Comparison of ENCODE assay signal across 13 cellular contexts in genomic region chr13:50810998-50811397, GRCh38. TPM values are rescaled to one million over a fixed set of nuclear protein-coding genes. Genes with fewer than 3 reads are reported as not detected.
DNase-seq lines count a peak whose midpoint lies in the region; ATAC-seq, FAIRE-seq and TF ChIP-seq lines count a peak whose summit lies in the region.
"Had no signal": no experiment of that assay in that cellular context is flagged by ENCODE, and none has a peak within 500 bp of the region (broad histone marks: within the 10 kb centered on the region; RNA-seq: fewer than 3 reads in every experiment).

No MANE protein-coding gene starts in this region.

- no peaks in the 10 kb centered on the region for H3K27me3 ChIP-seq in GM12878 (replicated peaks in 1 of 2; ENCODE audit: control insufficient read depth in 2 of 2, insufficient read depth in 2 of 2, low read length in 1 of 2)
- H3K27me3 ChIP-seq in CD8-positive, alpha-beta T cell (ENCODE audit: insufficient read depth, low read length), result no peaks in the 10 kb centered on the region
- H3K27me3 ChIP-seq in endodermal cell (ENCODE audit: control insufficient read depth, insufficient read depth, low read length, poor library complexity, severe bottlenecking), result no peaks in the 10 kb centered on the region
- H3K27me3 ChIP-seq: breast epithelium had no signal

- peak; percentile 81 for FAIRE-seq in GM12878 (lab: Jason Lieb, UNC)
- FAIRE-seq: G401.6 had no signal

- H3K4me3 ChIP-seq in GM12878 (peak overlapping the region; percentile 25; the same call in 1 of the 2 replicates), endodermal cell (ENCODE audit: low read length) (no peak overlapping the region)
- no peak overlapping the region for H3K4me3 ChIP-seq in CD8-positive, alpha-beta T cell (ENCODE audit: low read depth, low read length)
- H3K4me3 ChIP-seq: breast epithelium, thoracic aorta had no signal

- DNase-seq in GM12878 (ENCODE audit: low read depth, low spot score) (peak; percentile 76), epidermal melanocyte (ENCODE audit: insufficient read length, low spot score) (no peak), endothelial cell (ENCODE audit: low spot score) (no peak), endodermal cell (no peak)
- DNase-seq in CD8-positive, alpha-beta T cell, result no peak
- DNase-seq: NCI-H1436 treated with DMSO at 0.1 percent for 48 hours had no signal

- H3K4me1 ChIP-seq in GM12878 (ENCODE audit: control insufficient read depth, insufficient read depth, low read length) (peaks cover 20% of the 10 kb centered on the region), endodermal cell (ENCODE audit: control insufficient read depth, insufficient read depth, low read length) (no peaks in the 10 kb centered on the region)
- no peaks in the 10 kb centered on the region for H3K4me1 ChIP-seq in CD8-positive, alpha-beta T cell (ENCODE audit: insufficient read depth, low read length)
- H3K4me1 ChIP-seq: breast epithelium had no signal

- intact Hi-C loops in GM12878 (cut with micrococcal nuclease; ENCODE audit: unreplicated experiment), result loop anchor here (2.0 kb wide), 2 partner anchors 82 to 100 kb away; no protein-coding TSS in a partner anchor
- intact Hi-C loops in CD8-positive, alpha-beta T cell (cut with DNase I, micrococcal nuclease), result no loop called here

- TF ChIP-seq CTCF in GM12878 (IDR thresholded peaks at IDR 0.05 in 2 of 3, conservative IDR thresholded peaks at IDR 0.05 in 1 of 3; ENCODE audit: control insufficient read depth in 2 of 3, extremely low read depth in 1 of 3, insufficient read depth in 1 of 3, low read depth in 3 of 3, low read length in 3 of 3) (no peak), endothelial cell (IDR thresholded peaks at IDR 0.05; ENCODE audit: unreplicated experiment) (no peak), endodermal cell (conservative IDR thresholded peaks at IDR 0.05) (no peak)
- no peak for TF ChIP-seq CTCF in CD8-positive, alpha-beta T cell (IDR thresholded peaks at IDR 0.05)

- H3K27ac ChIP-seq in GM12878 (ENCODE audit: control insufficient read depth, insufficient read depth), result peak overlapping the region; percentile 67
- H3K27ac ChIP-seq in CD8-positive, alpha-beta T cell (ENCODE audit: low read depth, low read length), result no peak overlapping the region
- H3K27ac ChIP-seq in endodermal cell (ENCODE audit: low read depth, low read length), result no peak overlapping the region
- H3K27ac ChIP-seq: breast epithelium, thoracic aorta had no signal

- H3K79me2 ChIP-seq in GM12878 (ENCODE audit: control insufficient read depth, insufficient read depth, low read length), result no peaks in the 10 kb centered on the region

- H3K4me2 ChIP-seq in GM12878 (ENCODE audit: control insufficient read depth, insufficient read depth), result peak overlapping the region; percentile 82

- peaks cover 4% of the 10 kb centered on the region for H3K4me1 Mint-ChIP-seq in CD8-positive, alpha-beta T cell (ENCODE audit: low read depth)
- no peaks in the 10 kb centered on the region for H3K4me1 Mint-ChIP-seq in endothelial cell (ENCODE audit: unreplicated experiment)
- H3K4me1 Mint-ChIP-seq in endodermal cell, result no peaks in the 10 kb centered on the region

- H3K9me3 ChIP-seq in GM12878 (replicated peaks; ENCODE audit: control insufficient read depth, insufficient read depth, low read length) (no peaks in the 10 kb centered on the region), endodermal cell (ENCODE audit: control insufficient read depth, low read length) (peaks cover under 1% of the 10 kb centered on the region)
- H3K9me3 ChIP-seq in CD8-positive, alpha-beta T cell (ENCODE audit: low read length), result no peaks in the 10 kb centered on the region
- H3K9me3 ChIP-seq: thoracic aorta had no signal

- peak overlapping the region; percentile 1; the same call in 1 of the 2 replicates for H2AFZ ChIP-seq in GM12878 (ENCODE audit: control insufficient read depth, low read depth, low read length)

- peak; percentile 67 to 75 for TF ChIP-seq EP300 in GM12878 (IDR thresholded peaks at IDR 0.05; ENCODE audit: borderline replicate concordance in 1 of 2, control insufficient read depth in 1 of 2, low read depth in 2 of 2, low read length in 2 of 2)

- no peak for TF ChIP-seq POLR2A in GM12878 (IDR thresholded peaks at IDR 0.05; ENCODE audit: low read depth, low read length)

- WGBS in GM12878 (ENCODE audit: insufficient coverage, insufficient replicate concordance, low lambda C conversion rate, missing lambda C conversion rate), result 3% methylated on average over 2 of the region's 2 CpGs
- WGBS in endodermal cell (ENCODE audit: insufficient coverage in 1 of 2, insufficient read length in 1 of 2), 2 experiments, result 89% methylated on average over 2 of the region's 2 CpGs; no CpG with 5 or more reads in 1 of the 2 experiments

- ATAC-seq in GM18519 (IDR thresholded peaks at IDR 0.05; ENCODE audit: low FRiP score, unreplicated experiment) (peak; percentile 85), GM21717 (IDR thresholded peaks at IDR 0.05; ENCODE audit: unreplicated experiment) (peak; percentile 93), HG03469 (IDR thresholded peaks at IDR 0.05; ENCODE audit: unreplicated experiment) (peak; percentile 85), GM12878 (peak; percentile 97)
- ATAC-seq in CD8-positive, alpha-beta T cell, result no peak
- ATAC-seq: right cardiac atrium had no signal

- 0 out of 2 replicates have a peak overlapping the region, but pooled peaks have one; percentile 5 for H3K9ac ChIP-seq in GM12878 (ENCODE audit: control insufficient read depth, insufficient read depth, low read length)
- H3K9ac ChIP-seq in endodermal cell (ENCODE audit: extremely low read depth, low read length, poor library complexity, severe bottlenecking), result no peak overlapping the region

- CTCF ChIA-PET in GM12878 (lab: Yijun Ruan, JAX), result interaction anchor here (1.0 to 7.5 kb wide), 6 partner anchors 10 to 834 kb away, joined by 3 to 52 read pairs (median 6); no protein-coding TSS in a partner anchor
- CTCF ChIA-PET in CD8-positive, alpha-beta T cell (lab: Charles Lee), result interaction anchor here (1.1 to 2.3 kb wide), 2 partner anchors 10 to 101 kb away, joined by 6 to 11 read pairs; no protein-coding TSS in a partner anchor

- RAD21 ChIA-PET in GM12878 (lab: Charles Lee; ENCODE audit: unreplicated experiment), result interaction anchor here (0.8 to 4.8 kb wide), 7 partner anchors 8 to 727 kb away, joined by 3 to 68 read pairs (median 4); no protein-coding TSS in a partner anchor

- H3K27me3 Mint-ChIP-seq in CD8-positive, alpha-beta T cell (ENCODE audit: low read depth), result no peaks in the 10 kb centered on the region
- H3K27me3 Mint-ChIP-seq in endothelial cell (ENCODE audit: unreplicated experiment), result no peaks in the 10 kb centered on the region
- H3K27me3 Mint-ChIP-seq in endodermal cell (ENCODE audit: insufficient read depth), result no peaks in the 10 kb centered on the region

- TF ChIP-seq RAD21 in GM12878 (IDR thresholded peaks at IDR 0.05; ENCODE audit: insufficient read depth, low read depth, low read length), result peak; percentile 16; the same call in 1 of the 2 replicates

- H4K20me1 ChIP-seq in GM12878 (ENCODE audit: control insufficient read depth, insufficient read depth), result no peaks in the 10 kb centered on the region

- H3K36me3 ChIP-seq in GM12878 (ENCODE audit: control insufficient read depth in 2 of 2, insufficient read depth in 2 of 2, low read length in 1 of 2) (no peaks in the 10 kb centered on the region), endodermal cell (ENCODE audit: control insufficient read depth, insufficient read depth, low read length) (no peaks in the 10 kb centered on the region)
- H3K36me3 ChIP-seq in CD8-positive, alpha-beta T cell (ENCODE audit: insufficient read depth, low read length), result no peaks in the 10 kb centered on the region
- H3K36me3 ChIP-seq: breast epithelium, thoracic aorta had no signal

- no TSS peak for BruUV-seq in GM12878 (replicated peaks; lab: Mats Ljungman, UMichigan)

- in situ Hi-C loops in GM12878 (cut with MboI), result no loop called here

- H3K4me3 Mint-ChIP-seq in CD8-positive, alpha-beta T cell, result no peak overlapping the region
- no peak overlapping the region for H3K4me3 Mint-ChIP-seq in endothelial cell (ENCODE audit: unreplicated experiment)
- no peak overlapping the region for H3K4me3 Mint-ChIP-seq in endodermal cell

- POLR2A ChIA-PET in GM12878 (lab: Charles Lee), result interaction anchor here (1.2 to 2.7 kb wide), 2 partner anchors 102 to 104 kb away, joined by 3 to 7 read pairs; no protein-coding TSS in a partner anchor
- POLR2A ChIA-PET in CD8-positive, alpha-beta T cell (lab: Charles Lee), result interaction anchor here (0.6 kb wide), 1 partner anchor 100 kb away, joined by 3 read pairs; no protein-coding TSS in a partner anchor

- SMC1A ChIA-PET in GM12878 (lab: Charles Lee; ENCODE audit: uncharacterized antibody, unreplicated experiment), result interaction anchor here (0.6 to 5.1 kb wide), 12 partner anchors 10 to 835 kb away, joined by 3 to 44 read pairs (median 4); no protein-coding TSS in a partner anchor

- H3K27ac Mint-ChIP-seq in CD8-positive, alpha-beta T cell, result no peak overlapping the region
- H3K27ac Mint-ChIP-seq in endothelial cell (ENCODE audit: unreplicated experiment), result no peak overlapping the region
- no peak overlapping the region for H3K27ac Mint-ChIP-seq in endodermal cell

- no peaks in the 10 kb centered on the region for H3K36me3 Mint-ChIP-seq in CD8-positive, alpha-beta T cell
- H3K36me3 Mint-ChIP-seq in endothelial cell (ENCODE audit: low read depth, unreplicated experiment), result no peaks in the 10 kb centered on the region
- H3K36me3 Mint-ChIP-seq in endodermal cell (ENCODE audit: low read depth), result no peaks in the 10 kb centered on the region

- H3K9me3 Mint-ChIP-seq in CD8-positive, alpha-beta T cell, result no peaks in the 10 kb centered on the region
- H3K9me3 Mint-ChIP-seq in endothelial cell (ENCODE audit: unreplicated experiment) (no peaks in the 10 kb centered on the region), endodermal cell (no peaks in the 10 kb centered on the region)

RNA-seq across cellular contexts. Expression of gene DLEU7, which starts 32.5 kb away (rescaled TPM):
- not detected in 2 replicates for total RNA-seq in GM12878 (2013; cell fraction: nucleolus; rRNA removed)
- total RNA-seq in GM12878 (2014; rRNA removed) (not detected in 2 replicates), GM12878 (2014; rRNA removed; fragmentation: Illumina TruSeq; extraction: Trizol) (not detected in 2 replicates), GM12878 (2021) (not detected in 2 replicates), endothelial cell (ENCODE audit: unreplicated experiment) (not detected), endodermal cell (not detected)
- not detected for polyA plus RNA-seq in GM12878 (2011; ENCODE audit: low read depth)
- polyA plus RNA-seq in GM12878 (2011; rRNA removed) (not detected in 2 replicates), GM12878 (2014; fragmentation: Illumina TruSeq; extraction: Trizol) (not detected in 2 replicates), GM12878 (2014; fragmentation: Nextera tagmentation; extraction: Ambion mirVana) (not detected), GM12878 (2014; rRNA removed) (not detected in 2 replicates), GM12878 (2016; fragmentation: Nextera tagmentation; extraction: Ambion mirVana) (not detected)
- polyA plus RNA-seq in GM12878 (2011; cell fraction: cytosol; rRNA removed), result not detected in 2 replicates
- not detected in 2 replicates for polyA plus RNA-seq in GM12878 (2011; cell fraction: nucleus; rRNA removed)
- polyA plus RNA-seq in GM12878 (2012), result not detected in 2 replicates
- polyA minus RNA-seq in GM12878 (2011; rRNA and poly(A)+ RNA removed), result not detected in 2 replicates
- not detected in 2 replicates for polyA minus RNA-seq in GM12878 (2011; cell fraction: cytosol; rRNA and poly(A)+ RNA removed)
- polyA minus RNA-seq in GM12878 (2011; cell fraction: nucleus; rRNA and poly(A)+ RNA removed), result not detected in 2 replicates
- total RNA-seq in CD8-positive, alpha-beta T cell, result not detected
- polyA plus RNA-seq in endodermal cell (2013, experiment 1 of 2), result 1.6 TPM
- polyA plus RNA-seq in endodermal cell (2013, experiment 2 of 2), result 1.4 TPM
